9 cellular contexts compared by ENCODE assay signal in the genomic region with DNA sequence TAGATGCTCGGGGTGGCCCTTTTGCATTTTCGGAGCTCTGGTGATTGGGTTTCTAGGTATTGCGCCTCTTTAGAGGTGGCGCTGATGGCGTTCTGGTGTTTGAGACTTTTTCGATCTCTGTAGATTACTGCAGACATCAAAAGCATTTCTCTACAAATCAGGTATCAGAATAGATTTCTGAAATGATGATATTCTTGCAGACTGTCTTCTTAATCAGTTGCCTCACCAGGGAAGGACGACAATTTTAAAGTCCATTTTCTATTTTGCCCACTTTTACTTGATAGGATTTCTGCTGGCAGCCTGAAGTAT.
A peak's percentile ranks its signal among the peaks of the same experiment; 100 is the strongest.
DNase-seq lines count a peak whose midpoint lies in the region; ATAC-seq and TF ChIP-seq lines count a peak whose summit lies in the region.
"Had no signal": no experiment of that assay in that cellular context is flagged by ENCODE, and none has a peak within 500 bp of the region (broad histone marks: within the 10 kb centered on the region; RNA-seq: fewer than 3 reads in every experiment).

No MANE protein-coding gene starts in this region.

- H3K9me3 ChIP-seq in right cardiac atrium (ENCODE audit: control insufficient read depth, low read length) = no peaks in the 10 kb centered on the region
- no peaks in the 10 kb centered on the region for H3K9me3 ChIP-seq in neural cell (ENCODE audit: low read length)

- H3K9ac ChIP-seq in neural cell (ENCODE audit: low read length) = peak overlapping the region; percentile 86

- no peak for TF ChIP-seq EP300 in neural cell (conservative IDR thresholded peaks at IDR 0.05; ENCODE audit: poor library complexity, severe bottlenecking)

- no peak for ATAC-seq in right cardiac atrium
- no peak for ATAC-seq in Right ventricle myocardium superior (ENCODE audit: poor library complexity)
- no peak for ATAC-seq in HG03565 (IDR thresholded peaks at IDR 0.05; ENCODE audit: unreplicated experiment)

- no peaks in the 10 kb centered on the region for H3K9me2 ChIP-seq in neural cell (ENCODE audit: insufficient read depth, low read length)

- H3F3A ChIP-seq in neural cell (ENCODE audit: insufficient read depth, low read length, poor library complexity, severe bottlenecking) = peaks cover 13% of the 10 kb centered on the region

- H2AFZ ChIP-seq in neural cell (ENCODE audit: low read depth, low read length) = no peak overlapping the region

- H3K27ac ChIP-seq in right cardiac atrium (ENCODE audit: low read length) (no peak overlapping the region), cingulate gyrus (ENCODE audit: low read depth, low read length) (peak overlapping the region; percentile 29), neural cell (ENCODE audit: low read length) (peak overlapping the region; percentile 93)

- WGBS in right cardiac atrium = 37% methylated on average over 7 of the region's 7 CpGs

- no peaks in the 10 kb centered on the region for H3K4me1 ChIP-seq in right cardiac atrium (ENCODE audit: control insufficient read depth, insufficient read depth, low read length)

- no peak for TF ChIP-seq RAD21 in neural cell (conservative IDR thresholded peaks at IDR 0.05)

- TF ChIP-seq CTCF in neural cell (IDR thresholded peaks at IDR 0.05; ENCODE audit: poor library complexity, severe bottlenecking) = no peak

- DNase-seq in right cardiac atrium (no peak), Right ventricle myocardium superior (no peak), GOT3 (lab: John Stamatoyannopoulos, UW) (no peak), SW 1271 (lab: John Stamatoyannopoulos, UW) (no peak), OCI-M2 (lab: John Stamatoyannopoulos, UW; ENCODE audit: unreplicated experiment) (no peak)
- DNase-seq: NCI-H1694 treated with DMSO at 0.1 percent for 48 hours had no signal

- peaks cover 9% of the 10 kb centered on the region for H4K20me1 ChIP-seq in neural cell (ENCODE audit: insufficient read depth)

- intact Hi-C loops in right cardiac atrium (cut with DNase I) = no loop called here
- intact Hi-C loops in Right ventricle myocardium superior (cut with DNase I) = no loop called here

- H3K79me2 ChIP-seq in neural cell (replicated peaks; ENCODE audit: insufficient read depth, low read length) = peaks cover 52% of the 10 kb centered on the region

- peak overlapping the region; percentile 60 for H3K4me3 ChIP-seq in right cardiac atrium (ENCODE audit: low read length)
- peak overlapping the region; percentile 94 for H3K4me3 ChIP-seq in neural cell (ENCODE audit: low read length)

- H3K4me2 ChIP-seq in neural cell (ENCODE audit: low read length) = peak overlapping the region; percentile 92

- no peaks in the 10 kb centered on the region for H3K36me3 ChIP-seq in neural cell (ENCODE audit: insufficient read depth, low read length)

- H3K27me3 ChIP-seq in right cardiac atrium (ENCODE audit: control insufficient read depth, insufficient read depth) (no peaks in the 10 kb centered on the region), neural cell (ENCODE audit: insufficient read depth, low read depth, low read length) (no peaks in the 10 kb centered on the region)

TF ChIP-seq in neural cell, 6 proteins besides CTCF, POLR2A, EP300 and RAD21:
- TF ChIP-seq EZH2 (IDR thresholded peaks at IDR 0.05; ENCODE audit: borderline replicate concordance, insufficient read depth, low read length, poor library complexity, severe bottlenecking) (no peak), SMC3 (conservative IDR thresholded peaks at IDR 0.05; ENCODE audit: poor library complexity) (no peak), MXI1 (conservative IDR thresholded peaks at IDR 0.05; ENCODE audit: poor library complexity, severe bottlenecking) (no peak), POLR2AphosphoS5 (IDR thresholded peaks at IDR 0.05) (no peak), TAF1 (IDR thresholded peaks at IDR 0.05; ENCODE audit: low read depth) (no peak)
- TF ChIP-seq, protein P1, sequence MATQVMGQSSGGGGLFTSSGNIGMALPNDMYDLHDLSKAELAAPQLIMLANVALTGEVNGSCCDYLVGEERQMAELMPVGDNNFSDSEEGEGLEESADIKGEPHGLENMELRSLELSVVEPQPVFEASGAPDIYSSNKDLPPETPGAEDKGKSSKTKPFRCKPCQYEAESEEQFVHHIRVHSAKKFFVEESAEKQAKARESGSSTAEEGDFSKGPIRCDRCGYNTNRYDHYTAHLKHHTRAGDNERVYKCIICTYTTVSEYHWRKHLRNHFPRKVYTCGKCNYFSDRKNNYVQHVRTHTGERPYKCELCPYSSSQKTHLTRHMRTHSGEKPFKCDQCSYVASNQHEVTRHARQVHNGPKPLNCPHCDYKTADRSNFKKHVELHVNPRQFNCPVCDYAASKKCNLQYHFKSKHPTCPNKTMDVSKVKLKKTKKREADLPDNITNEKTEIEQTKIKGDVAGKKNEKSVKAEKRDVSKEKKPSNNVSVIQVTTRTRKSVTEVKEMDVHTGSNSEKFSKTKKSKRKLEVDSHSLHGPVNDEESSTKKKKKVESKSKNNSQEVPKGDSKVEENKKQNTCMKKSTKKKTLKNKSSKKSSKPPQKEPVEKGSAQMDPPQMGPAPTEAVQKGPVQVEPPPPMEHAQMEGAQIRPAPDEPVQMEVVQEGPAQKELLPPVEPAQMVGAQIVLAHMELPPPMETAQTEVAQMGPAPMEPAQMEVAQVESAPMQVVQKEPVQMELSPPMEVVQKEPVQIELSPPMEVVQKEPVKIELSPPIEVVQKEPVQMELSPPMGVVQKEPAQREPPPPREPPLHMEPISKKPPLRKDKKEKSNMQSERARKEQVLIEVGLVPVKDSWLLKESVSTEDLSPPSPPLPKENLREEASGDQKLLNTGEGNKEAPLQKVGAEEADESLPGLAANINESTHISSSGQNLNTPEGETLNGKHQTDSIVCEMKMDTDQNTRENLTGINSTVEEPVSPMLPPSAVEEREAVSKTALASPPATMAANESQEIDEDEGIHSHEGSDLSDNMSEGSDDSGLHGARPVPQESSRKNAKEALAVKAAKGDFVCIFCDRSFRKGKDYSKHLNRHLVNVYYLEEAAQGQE (IDR thresholded peaks at IDR 0.05; ENCODE audit: borderline replicate concordance) = no peak
